8 cellular contexts compared by ENCODE assay signal in genomic region chr17:38751803-38752118, GRCh38. TPM values are rescaled to one million over a fixed set of nuclear protein-coding genes. Genes with fewer than 3 reads are reported as not detected.
A peak's percentile ranks its signal among the peaks of the same experiment; 100 is the strongest.
DNase-seq lines count a peak whose midpoint lies in the region; TF ChIP-seq lines count a peak whose summit lies in the region.

No MANE protein-coding gene starts in this region.

- H3K36me3 ChIP-seq in HUES48 (ENCODE audit: control insufficient read depth, insufficient read depth, low read length) (peaks cover 24% of the 10 kb centered on the region), OCI-LY3 (replicated peaks; ENCODE audit: low read depth, low read length) (peaks cover 22% of the 10 kb centered on the region)

- H3K27ac ChIP-seq in HUES48 (ENCODE audit: low read depth, low read length) (peak overlapping the region; percentile 92), OCI-LY3 (ENCODE audit: low read length) (peak overlapping the region; percentile 83)

- H3K4me1 ChIP-seq in HUES48 (ENCODE audit: control insufficient read depth, insufficient read depth, low read length) = peaks cover 10% of the 10 kb centered on the region
- peaks cover 23% of the 10 kb centered on the region for H3K4me1 ChIP-seq in OCI-LY3 (ENCODE audit: low read length)
- peaks cover 72% of the 10 kb centered on the region for H3K4me1 ChIP-seq in mononuclear cell (ENCODE audit: insufficient read depth, low read length)

- DNase-seq in NCI-H524 (lab: John Stamatoyannopoulos, UW) (peak; percentile 76 to 89), NCI-H524 treated with DMSO at 0.1 percent for 48 hours (lab: John Stamatoyannopoulos, UW) (no peak), activated T-cell treated with anti-CD3 and anti-CD28 coated beads for 4 hours (peak; percentile 78), epithelial cell of esophagus (ENCODE audit: low read depth) (peak; percentile 82)
- DNase-seq in stimulated activated CD8-positive, alpha-beta memory T cell treated with anti-CD3 and anti-CD28 coated beads, Interleukin-2, amount 100 ng/mL, for 1 hour (ENCODE audit: low read depth in 2 of 2) = peak; percentile 68 to 73

- peak overlapping the region; percentile 99 for H3K4me2 ChIP-seq in OCI-LY3 (ENCODE audit: low read length)

- H3K9me3 ChIP-seq in HUES48 (ENCODE audit: control insufficient read depth, insufficient read depth, low read length) = no peaks in the 10 kb centered on the region
- H3K9me3 ChIP-seq in OCI-LY3 (ENCODE audit: insufficient read depth, low read length) = no peaks in the 10 kb centered on the region
- H3K9me3 ChIP-seq in mononuclear cell (ENCODE audit: low read depth, low read length) = no peaks in the 10 kb centered on the region

- H3K4me3 ChIP-seq in HUES48 (ENCODE audit: low read depth, low read length) (peak overlapping the region; percentile 93), OCI-LY3 (ENCODE audit: low read length) (peak overlapping the region; percentile 79), epithelial cell of esophagus (ENCODE audit: low read length) (peak overlapping the region; percentile 100), mononuclear cell (ENCODE audit: low read length) (peak overlapping the region; percentile 76)

- H3K79me2 ChIP-seq in OCI-LY3 (ENCODE audit: low read length) = peaks cover 36% of the 10 kb centered on the region

- TF ChIP-seq CTCF in OCI-LY3 (IDR thresholded peaks at IDR 0.05; ENCODE audit: low read depth, low read length) = no peak
- no peak for TF ChIP-seq CTCF in epithelial cell of esophagus (IDR thresholded peaks at IDR 0.05; ENCODE audit: insufficient read depth, low read depth, low read length, missing control alignments)

- H3K27me3 ChIP-seq in HUES48 (ENCODE audit: control insufficient read depth, insufficient read depth, low read length) (peaks cover 8% of the 10 kb centered on the region), OCI-LY3 (ENCODE audit: low read depth, low read length) (no peaks in the 10 kb centered on the region), mononuclear cell (ENCODE audit: insufficient read depth, low read length) (peaks cover 38% of the 10 kb centered on the region)

- H2AFZ ChIP-seq in OCI-LY3 (ENCODE audit: low read depth, low read length) = peak overlapping the region; percentile 5; the same call in 1 of the 2 replicates

- no peaks in the 10 kb centered on the region for H4K20me1 ChIP-seq in OCI-LY3 (ENCODE audit: insufficient read depth, low read length)

- H3K9ac ChIP-seq in HUES48 (ENCODE audit: low read depth, low read length) (peak overlapping the region; percentile 84), OCI-LY3 (ENCODE audit: low read length) (peak overlapping the region; percentile 89)

RNA-seq across cellular contexts. Expression of gene PSMB3, which starts 0.8 kb away (rescaled TPM):
- total RNA-seq in mononuclear cell = 95.5 TPM

RNA-seq across cellular contexts. Expression of gene PCGF2, which starts 3.6 kb away (rescaled TPM):
- total RNA-seq in mononuclear cell = not detected

RNA-seq across cellular contexts. Expression of gene CISD3, which starts 21.6 kb away (rescaled TPM):
- total RNA-seq in mononuclear cell = 1.8 TPM

RNA-seq across cellular contexts. Expression of gene MLLT6, which starts 46.7 kb away (rescaled TPM):
- total RNA-seq in mononuclear cell = 95.9 TPM

RNA-seq across cellular contexts. Expression of gene PIP4K2B, which starts 47.6 kb away (rescaled TPM):
- 17.8 TPM for total RNA-seq in mononuclear cell
